In the genomic region with DNA sequence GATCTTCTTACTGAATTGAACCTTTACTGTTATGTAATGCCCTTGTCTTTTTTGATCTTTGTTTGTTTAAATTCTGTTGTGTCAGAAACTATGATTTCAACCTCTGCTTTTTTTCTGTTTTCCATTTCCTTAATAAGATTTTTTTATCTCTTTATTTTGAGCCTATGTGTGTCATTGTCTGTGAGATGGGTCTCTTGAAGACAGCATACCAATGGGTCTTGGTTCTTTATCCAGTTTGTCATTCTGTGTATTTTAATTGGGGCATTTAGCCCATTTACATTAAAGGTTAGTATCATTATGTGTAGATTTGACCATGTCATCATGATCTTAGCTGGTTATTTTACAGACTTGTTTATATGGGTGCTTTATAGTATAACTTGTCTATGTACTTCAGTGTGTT, we compare ENCODE assay signal across 27 cellular contexts.
DNase-seq lines count a peak whose midpoint lies in the region; TF ChIP-seq lines count a peak whose summit lies in the region.
"Had no signal": no experiment of that assay in that cellular context is flagged by ENCODE, and none has a peak within 500 bp of the region (broad histone marks: within the 10 kb centered on the region; RNA-seq: fewer than 3 reads in every experiment).

No MANE protein-coding gene starts in this region.

- CTCF ChIA-PET in HEK293 (lab: Yijun Ruan, JAX) = no interaction called here

- H3K27ac ChIP-seq in HEK293 (ENCODE audit: extremely low read depth, low read depth, low read length) = no peak overlapping the region
- H3K27ac ChIP-seq: 22Rv1; A549; BLaER1; BLaER1 treated with 17β-estradiol and CSF1 and Interleukin-3, amounts not matched to agents 10 nM and 100 nM; C4-2B had no signal

- POLR2A ChIA-PET in HEK293 (lab: Yijun Ruan, JAX) = no interaction called here

- no peaks in the 10 kb centered on the region for H3K4me1 ChIP-seq in HEK293 (ENCODE audit: control insufficient read depth, insufficient read depth, low read length)
- H3K4me1 ChIP-seq: A549; BE2C; BLaER1; BLaER1 treated with 17β-estradiol and CSF1 and Interleukin-3, amounts not matched to agents 10 nM and 100 nM; Caco-2 had no signal

- no peaks in the 10 kb centered on the region for H3K36me3 ChIP-seq in HEK293 (ENCODE audit: control insufficient read depth in 2 of 2, insufficient read depth in 1 of 2, low read length in 2 of 2)
- H3K36me3 ChIP-seq: BE2C; BLaER1; BLaER1 treated with 17β-estradiol and CSF1 and Interleukin-3, amounts not matched to agents 10 nM and 100 nM had no signal

- no peak for DNase-seq in NCI-H2029 (lab: John Stamatoyannopoulos, UW)
- DNase-seq: 8988T; ACHN; AML-193; BE2C; C1 segment of cervical spinal cord; Caco-2; Calu3; CD4-positive, alpha-beta memory T cell; CD4-positive, alpha-beta T cell; CD4-positive, CD25-positive, alpha-beta regulatory T cell; CD8-positive, alpha-beta memory T cell; CD8-positive, alpha-beta T cell; COR-L47; DMS 273 treated with DMSO at 0.1 percent for 48 hours; DMS153; DMS53; DMS79; DMS79 treated with DMSO at 0.1 percent for 48 hours; DND-41; EL had no signal

- no peak for TF ChIP-seq CTCF in HEK293 (tag by site-specific recombination; IDR thresholded peaks at IDR 0.05)

- no peak overlapping the region for H3K4me3 ChIP-seq in HEK293 (ENCODE audit: low read depth, low read length)
- H3K4me3 ChIP-seq: A549; BLaER1; BLaER1 treated with 17β-estradiol and CSF1 and Interleukin-3, amounts not matched to agents 10 nM and 100 nM had no signal

- no peaks in the 10 kb centered on the region for H3K9me3 ChIP-seq in HEK293 (ENCODE audit: control insufficient read depth, insufficient read depth, low read depth, low read length)
- H3K9me3 ChIP-seq: A549, BE2C, Caco-2 had no signal

TF ChIP-seq in HEK293, 187 proteins besides CTCF, POLR2A, EP300 and RAD21:
- peak; percentile 68; the same call in 1 of the 2 replicates for TF ChIP-seq TRIM28 (IDR thresholded peaks at IDR 0.05; ENCODE audit: borderline replicate concordance, low read length)
- TF ChIP-seq SETDB1 (IDR thresholded peaks at IDR 0.05; ENCODE audit: insufficient read length, low read length) = peak; percentile 97
- TF ChIP-seq ZNF24 (tag by site-specific recombination; IDR thresholded peaks at IDR 0.05) = no peak
